ENCODE assay signal across 12 cellular contexts in the genomic region with DNA sequence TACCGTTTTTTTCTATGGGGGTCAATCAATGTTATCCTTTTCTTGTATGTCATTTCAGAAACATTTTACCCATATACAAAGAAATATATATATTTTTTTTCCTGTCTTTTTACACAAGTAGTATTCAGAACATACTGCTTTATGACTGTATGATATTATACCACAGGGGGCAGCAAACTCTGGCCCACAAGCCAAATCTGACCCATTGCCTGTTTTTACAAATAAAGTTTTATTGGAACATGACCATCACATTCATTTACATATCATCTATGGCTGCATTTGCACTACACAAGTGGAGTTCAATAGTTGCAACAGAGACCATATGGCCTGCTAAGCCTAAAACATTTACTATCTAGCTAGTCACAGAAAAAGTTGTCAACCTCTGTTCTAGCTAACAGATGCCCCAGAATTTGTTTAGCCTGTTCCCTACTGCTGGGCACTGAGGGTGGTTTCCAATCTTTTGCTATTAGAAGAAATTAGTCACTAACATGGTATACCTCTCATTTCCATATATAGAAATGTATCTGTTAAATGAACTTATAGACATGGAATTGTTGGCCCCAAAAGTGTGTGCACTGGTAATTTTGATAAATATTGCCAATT. TPM values are rescaled to one million over a fixed set of nuclear protein-coding genes. Genes with fewer than 3 reads are reported as not detected.
DNase-seq lines count a peak whose midpoint lies in the region; ATAC-seq and TF ChIP-seq lines count a peak whose summit lies in the region.
"Had no signal": no experiment of that assay in that cellular context is flagged by ENCODE, and none has a peak within 500 bp of the region (broad histone marks: within the 10 kb centered on the region; RNA-seq: fewer than 3 reads in every experiment).

No MANE protein-coding gene starts in this region.

- H3K27ac ChIP-seq in mammary epithelial cell (ENCODE audit: insufficient read depth, low read depth, low read length) (no peak overlapping the region), heart right ventricle (no peak overlapping the region)

- peak; percentile 45 for ATAC-seq in stimulated activated naive CD8-positive, alpha-beta T cell treated with anti-CD3 and anti-CD28 coated beads, Interleukin-15, amount 100 ng/mL, for 72 hours
- no peak for ATAC-seq in stimulated activated naive CD8-positive, alpha-beta T cell treated with anti-CD3 and anti-CD28 coated beads, Interleukin-15, Interleukin-2, amounts not matched to agents 100 U/mL and 50 U/mL, for 24 hours
- ATAC-seq in GM19395 (IDR thresholded peaks at IDR 0.05; ENCODE audit: unreplicated experiment) (no peak), heart right ventricle (no peak), mucosa of descending colon (no peak)
- ATAC-seq: stimulated activated effector memory CD8-positive, alpha-beta T cell treated with anti-CD3 and anti-CD28 coated beads, Interleukin-12 subunit alpha, Interleukin-12 subunit beta, amount 100 ng/mL, for 72 hours had no signal

- no peaks in the 10 kb centered on the region for H3K79me2 ChIP-seq in mammary epithelial cell (ENCODE audit: insufficient read depth, low read length)

- H3K4me3 ChIP-seq in mammary epithelial cell (replicated peaks in 1 of 3; ENCODE audit: insufficient read depth in 1 of 3, low read depth in 2 of 3, low read length in 3 of 3) (no peak overlapping the region), heart right ventricle (no peak overlapping the region), mucosa of descending colon (no peak overlapping the region)

- TF ChIP-seq CTCF in mammary epithelial cell (conservative IDR thresholded peaks at IDR 0.05 in 1 of 2, IDR thresholded peaks at IDR 0.05 in 1 of 2; ENCODE audit: extremely low read depth in 1 of 2, insufficient read depth in 1 of 2, low read depth in 1 of 2, low read length in 2 of 2) (peak; percentile 23 to 39), heart right ventricle (IDR thresholded peaks at IDR 0.05) (peak in 2 of 9 donors; percentile 16 to 28), mucosa of descending colon (IDR thresholded peaks at IDR 0.05) (no peak)

- no peak overlapping the region for H3K4me3 Mint-ChIP-seq in stimulated activated naive CD8-positive, alpha-beta T cell treated with anti-CD3 and anti-CD28 coated beads, Interleukin-15, amount 100 ng/mL, for 72 hours
- H3K4me3 Mint-ChIP-seq: CD8-positive, alpha-beta memory T cell; stimulated activated effector memory CD8-positive, alpha-beta T cell treated with anti-CD3 and anti-CD28 coated beads, Interleukin-12 subunit alpha, Interleukin-12 subunit beta, amount 100 ng/mL, for 72 hours had no signal

- H3K36me3 ChIP-seq in mammary epithelial cell (ENCODE audit: insufficient read depth, low read length): no peaks in the 10 kb centered on the region
- H3K36me3 ChIP-seq in heart right ventricle: no peaks in the 10 kb centered on the region
- H3K36me3 ChIP-seq in mucosa of descending colon (ENCODE audit: low read depth): no peaks in the 10 kb centered on the region

- BruUV-seq in mammary epithelial cell (replicated peaks; lab: Mats Ljungman, UMichigan): no TSS peak

- dilution Hi-C loops in mammary epithelial cell (cut with HindIII; ENCODE audit: low sequenced_read_pairs): no loop called here

- H3K27me3 Mint-ChIP-seq in stimulated activated naive CD8-positive, alpha-beta T cell treated with anti-CD3 and anti-CD28 coated beads, Interleukin-15, amount 100 ng/mL, for 72 hours: no peaks in the 10 kb centered on the region
- H3K27me3 Mint-ChIP-seq: CD8-positive, alpha-beta memory T cell had no signal

- no peak for DNase-seq in stimulated activated naive CD8-positive, alpha-beta T cell treated with anti-CD3 and anti-CD28 coated beads, Interleukin-15, amount 100 ng/mL, for 72 hours
- no peak for DNase-seq in stimulated activated naive CD8-positive, alpha-beta T cell treated with anti-CD3 and anti-CD28 coated beads, Interleukin-15, Interleukin-2, amounts not matched to agents 100 U/mL and 50 U/mL, for 24 hours
- peak; percentile 93 for DNase-seq in NAMALWA (ENCODE audit: low spot score)
- no peak for DNase-seq in mammary epithelial cell
- no peak for DNase-seq in heart right ventricle
- DNase-seq in effector CD4-positive, alpha-beta T cell: no peak
- no peak for DNase-seq in mucosa of descending colon
- DNase-seq: CD8-positive, alpha-beta memory T cell; NCI-H526 treated with DMSO at 0.1 percent for 48 hours; small intestine had no signal

- no peak overlapping the region for H2AFZ ChIP-seq in mammary epithelial cell (ENCODE audit: low read depth, low read length)

- H3K4me1 ChIP-seq in mammary epithelial cell (ENCODE audit: insufficient read depth, low read length) (no peaks in the 10 kb centered on the region), heart right ventricle (peaks cover 0 to 13% (median 8%) of the 10 kb centered on the region in 9 donors), mucosa of descending colon (ENCODE audit: low read depth) (no peaks in the 10 kb centered on the region)

- H3K4me1 Mint-ChIP-seq in stimulated activated naive CD8-positive, alpha-beta T cell treated with anti-CD3 and anti-CD28 coated beads, Interleukin-15, amount 100 ng/mL, for 72 hours: peaks cover 14% of the 10 kb centered on the region
- H3K4me1 Mint-ChIP-seq: stimulated activated effector memory CD8-positive, alpha-beta T cell treated with anti-CD3 and anti-CD28 coated beads, Interleukin-12 subunit alpha, Interleukin-12 subunit beta, amount 100 ng/mL, for 72 hours had no signal

- H3K9me3 ChIP-seq in mammary epithelial cell (replicated peaks; ENCODE audit: insufficient read depth, low read length) (no peaks in the 10 kb centered on the region), heart right ventricle (no peaks in the 10 kb centered on the region), mucosa of descending colon (no peaks in the 10 kb centered on the region)

- H3K27me3 ChIP-seq in mammary epithelial cell (ENCODE audit: insufficient read depth, low read length) (no peaks in the 10 kb centered on the region), heart right ventricle (no peaks in the 10 kb centered on the region)

- H3K27ac Mint-ChIP-seq in stimulated activated naive CD8-positive, alpha-beta T cell treated with anti-CD3 and anti-CD28 coated beads, Interleukin-15, amount 100 ng/mL, for 72 hours: no peak overlapping the region
- H3K27ac Mint-ChIP-seq: CD8-positive, alpha-beta memory T cell; stimulated activated effector memory CD8-positive, alpha-beta T cell treated with anti-CD3 and anti-CD28 coated beads, Interleukin-12 subunit alpha, Interleukin-12 subunit beta, amount 100 ng/mL, for 72 hours had no signal

- intact Hi-C loops in mammary epithelial cell (cut with micrococcal nuclease) (no loop called here), heart right ventricle (cut with DNase I) (no loop called here), mucosa of descending colon (cut with DNase I, micrococcal nuclease) (no loop called here)

- CTCF ChIA-PET in mammary epithelial cell (lab: Charles Lee; ENCODE audit: low non-redundant PET): no interaction called here

- H3K4me2 ChIP-seq in mammary epithelial cell (ENCODE audit: insufficient read depth, low read depth, low read length): no peak overlapping the region

- no peaks in the 10 kb centered on the region for H4K20me1 ChIP-seq in mammary epithelial cell (ENCODE audit: insufficient read depth, low read length)

- in situ Hi-C loops in mammary epithelial cell (cut with MboI; ENCODE audit: low sequenced_read_pairs in 2 of 2): no loop called here

- WGBS in mammary epithelial cell (ENCODE audit: low coverage, missing lambda C conversion rate): 92% methylated on average over 1 of the region's 1 CpG
- 87 to 98% methylated on average over 1 of the region's 1 CpG for whole genome bisulfite sequencing in heart right ventricle, 2 donors

- no peaks in the 10 kb centered on the region for H3K9me3 Mint-ChIP-seq in stimulated activated naive CD8-positive, alpha-beta T cell treated with anti-CD3 and anti-CD28 coated beads, Interleukin-15, amount 100 ng/mL, for 72 hours
- H3K9me3 Mint-ChIP-seq: CD8-positive, alpha-beta memory T cell; stimulated activated effector memory CD8-positive, alpha-beta T cell treated with anti-CD3 and anti-CD28 coated beads, Interleukin-12 subunit alpha, Interleukin-12 subunit beta, amount 100 ng/mL, for 72 hours had no signal

- H3K9ac ChIP-seq in mammary epithelial cell (ENCODE audit: insufficient read depth, low read length): no peak overlapping the region

RNA-seq across cellular contexts. Expression of gene BFSP2, which starts 57.7 kb away (rescaled TPM):
- total RNA-seq in mammary epithelial cell (not detected), heart right ventricle (not detected), mucosa of descending colon (not detected)
- polyA plus RNA-seq in mammary epithelial cell (not detected), heart right ventricle (under 1 TPM in 1 of 2 donors, not detected in 1; 0.17 TPM)
- not detected for polyA minus RNA-seq in mammary epithelial cell
- total RNA-seq: CD8-positive, alpha-beta memory T cell had no signal
